Comparison of ENCODE assay signal across 12 cellular contexts in the genomic region with DNA sequence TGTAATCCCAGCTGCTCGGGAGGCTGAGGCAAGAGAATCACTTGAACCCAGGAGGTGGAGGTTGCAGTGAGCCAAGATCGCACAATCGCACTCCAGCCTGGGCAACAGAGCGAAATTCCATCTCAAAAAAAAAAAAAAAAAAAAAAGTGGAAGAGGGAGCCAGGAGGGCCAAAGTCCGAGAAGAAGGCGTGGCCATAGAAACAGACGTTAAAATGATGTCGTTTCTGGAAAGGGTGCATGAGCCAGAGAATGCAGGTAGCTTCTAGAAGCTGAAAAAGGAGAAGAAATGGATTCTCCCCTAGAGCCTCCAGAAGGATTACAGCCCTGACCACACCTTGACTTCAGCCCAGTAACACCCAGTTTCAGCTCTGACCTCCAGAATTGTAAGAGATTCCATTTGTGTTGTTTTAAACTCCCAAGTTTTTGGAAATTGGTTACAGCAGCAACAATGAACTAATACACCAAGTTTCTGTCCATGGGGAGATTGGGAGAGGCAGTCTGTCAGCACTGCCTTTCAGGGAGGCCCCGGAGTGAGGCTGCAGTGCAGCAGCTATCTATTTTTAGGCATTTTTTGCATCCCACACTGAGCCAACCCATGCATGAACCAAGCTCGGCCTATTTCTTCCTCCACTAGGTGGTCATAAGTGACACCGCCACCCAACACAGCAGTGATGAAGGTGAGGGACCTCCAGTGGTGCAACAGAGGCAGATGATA.
"Had no signal": no experiment of that assay in that cellular context is flagged by ENCODE, and none has a peak within 500 bp of the region (broad histone marks: within the 10 kb centered on the region; RNA-seq: fewer than 3 reads in every experiment).

No MANE protein-coding gene starts in this region.

- H3K9me3 ChIP-seq: ascending aorta, heart left ventricle, neutrophil had no signal

- H3K27ac Mint-ChIP-seq: activated CD8-positive, alpha-beta T cell treated with anti-CD3 and anti-CD28 coated beads for 36 hours; activated naive CD8-positive, alpha-beta T cell treated with anti-CD3 and anti-CD28 coated beads, Interleukin-2, amount 50 U/mL, for 24 hours; naive thymus-derived CD8-positive, alpha-beta T cell had no signal

- H3K4me3 ChIP-seq: ascending aorta, heart left ventricle had no signal

- H3K27me3 Mint-ChIP-seq: activated naive CD8-positive, alpha-beta T cell treated with anti-CD3 and anti-CD28 coated beads, Interleukin-2, amount 50 U/mL, for 24 hours had no signal

- H3K4me1 Mint-ChIP-seq: activated naive CD8-positive, alpha-beta T cell treated with anti-CD3 and anti-CD28 coated beads, Interleukin-2, amount 50 U/mL, for 24 hours; naive thymus-derived CD8-positive, alpha-beta T cell had no signal

- ATAC-seq: activated CD8-positive, alpha-beta T cell treated with anti-CD3 and anti-CD28 coated beads for 36 hours; activated naive CD8-positive, alpha-beta T cell treated with anti-CD3 and anti-CD28 coated beads, Interleukin-2, amount 50 U/mL, for 24 hours; naive thymus-derived CD8-positive, alpha-beta T cell; right cardiac atrium had no signal

- H3K27me3 ChIP-seq: ascending aorta, foreskin keratinocyte, heart left ventricle, neutrophil had no signal

- H3K9me3 Mint-ChIP-seq: activated CD8-positive, alpha-beta T cell treated with anti-CD3 and anti-CD28 coated beads for 36 hours; activated naive CD8-positive, alpha-beta T cell treated with anti-CD3 and anti-CD28 coated beads, Interleukin-2, amount 50 U/mL, for 24 hours; naive thymus-derived CD8-positive, alpha-beta T cell had no signal

- DNase-seq: activated CD8-positive, alpha-beta memory T cell treated with anti-CD3 and anti-CD28 coated beads, Interleukin-2, amount 50 U/mL, for 48 hours; activated CD8-positive, alpha-beta T cell treated with anti-CD3 and anti-CD28 coated beads for 36 hours; activated naive CD4-positive, alpha-beta T cell treated with Interleukin-2 at 50 U/mL for 16 hours; activated naive CD8-positive, alpha-beta T cell treated with anti-CD3 and anti-CD28 coated beads, Interleukin-2, amount 50 U/mL, for 24 hours; foreskin keratinocyte; heart left ventricle; naive thymus-derived CD8-positive, alpha-beta T cell; right cardiac atrium; stimulated activated CD4-positive, alpha-beta T cell treated with anti-CD3 and anti-CD28 coated beads, Interleukin-12 subunit alpha, Interleukin-12 subunit beta, amount 100 ng/mL, for 4 hours; stimulated activated naive CD4-positive, alpha-beta T cell treated with Interleukin-2 at 50 U/mL for 16 hours had no signal

- H3K36me3 Mint-ChIP-seq: naive thymus-derived CD8-positive, alpha-beta T cell had no signal

- H3K4me3 Mint-ChIP-seq: activated CD8-positive, alpha-beta T cell treated with anti-CD3 and anti-CD28 coated beads for 36 hours; activated naive CD8-positive, alpha-beta T cell treated with anti-CD3 and anti-CD28 coated beads, Interleukin-2, amount 50 U/mL, for 24 hours; naive thymus-derived CD8-positive, alpha-beta T cell had no signal

- H3K4me1 ChIP-seq: ascending aorta, foreskin keratinocyte, heart left ventricle had no signal

- H3K36me3 ChIP-seq: ascending aorta, heart left ventricle, neutrophil had no signal

- H3K27ac ChIP-seq: ascending aorta, foreskin keratinocyte, heart left ventricle, neutrophil had no signal
